16 cellular contexts compared by ENCODE assay signal in genomic region chr9:110115341-110115820, GRCh38.
DNase-seq lines count a peak whose midpoint lies in the region; ATAC-seq and TF ChIP-seq lines count a peak whose summit lies in the region.
"Had no signal": no experiment of that assay in that cellular context is flagged by ENCODE, and none has a peak within 500 bp of the region (broad histone marks: within the 10 kb centered on the region; RNA-seq: fewer than 3 reads in every experiment).

No MANE protein-coding gene starts in this region.

- no peaks in the 10 kb centered on the region for H3K27me3 Mint-ChIP-seq in activated T-cell treated with anti-CD3 and anti-CD28 coated beads, Interleukin-2, amount 50 U/mL, for 24 hours
- H3K27me3 Mint-ChIP-seq: effector memory CD8-positive, alpha-beta T cell had no signal

- H3K4me1 ChIP-seq in fibroblast of lung (ENCODE audit: control insufficient read depth, extremely low read depth, insufficient read depth, low read length) (peaks cover 23% of the 10 kb centered on the region), lung (ENCODE audit: control insufficient read depth in 2 of 2, insufficient read depth in 2 of 2, low read length in 2 of 2) (peaks cover 13 to 44% of the 10 kb centered on the region in 2 donors)

- peak overlapping the region; percentile 85 for H3K27ac ChIP-seq in fibroblast of lung (ENCODE audit: insufficient read depth, low read length)
- H3K27ac ChIP-seq in lung (ENCODE audit: low read depth in 1 of 2, low read length in 1 of 2) = peak overlapping the region; percentile 64 to 77

- H3K36me3 ChIP-seq in fibroblast of lung (ENCODE audit: control insufficient read depth, insufficient read depth, low read length) (no peaks in the 10 kb centered on the region), lung (ENCODE audit: control insufficient read depth in 2 of 2, insufficient read depth in 2 of 2, low read length in 2 of 2) (peaks cover 0 to 2% of the 10 kb centered on the region in 2 donors)

- no peak overlapping the region for H3K27ac Mint-ChIP-seq in activated T-cell treated with anti-CD3 and anti-CD28 coated beads, Interleukin-2, amount 50 U/mL, for 24 hours
- H3K27ac Mint-ChIP-seq: effector memory CD8-positive, alpha-beta T cell had no signal

- peaks cover 88% of the 10 kb centered on the region for H3K79me2 ChIP-seq in fibroblast of lung (ENCODE audit: control insufficient read depth, insufficient read depth, low read length)

- H3K4me3 ChIP-seq in fibroblast of lung (replicated peaks in 1 of 4; ENCODE audit: control extremely low read depth in 1 of 4, insufficient read depth in 1 of 4, low read depth in 3 of 4, low read length in 4 of 4) (no peak overlapping the region), lung (no peak overlapping the region)

- no peaks in the 10 kb centered on the region for H3K9me3 Mint-ChIP-seq in activated T-cell treated with anti-CD3 and anti-CD28 coated beads, Interleukin-2, amount 50 U/mL, for 24 hours
- H3K9me3 Mint-ChIP-seq: effector memory CD8-positive, alpha-beta T cell had no signal

- H3K27me3 ChIP-seq in fibroblast of lung (ENCODE audit: control insufficient read depth, insufficient read depth, low read length) (no peaks in the 10 kb centered on the region), lung (ENCODE audit: control insufficient read depth, insufficient read depth) (no peaks in the 10 kb centered on the region)

- peak overlapping the region; percentile 61 for H3K4me2 ChIP-seq in fibroblast of lung (ENCODE audit: extremely low read depth, insufficient read depth, low read length)

- TF ChIP-seq CTCF in fibroblast of lung (conservative IDR thresholded peaks at IDR 0.05 in 1 of 2, IDR thresholded peaks at IDR 0.05 in 1 of 2; ENCODE audit: low read depth in 1 of 2, low read length in 2 of 2) (peak in 1 of 2 donors; percentile 0), lung (IDR thresholded peaks at IDR 0.05; ENCODE audit: control extremely low read depth, extremely low read depth) (no peak)

- H3K4me1 Mint-ChIP-seq in activated T-cell treated with anti-CD3 and anti-CD28 coated beads, Interleukin-2, amount 50 U/mL, for 24 hours (ENCODE audit: low read depth) = no peaks in the 10 kb centered on the region

- peak overlapping the region; percentile 17 for H3K9ac ChIP-seq in fibroblast of lung (ENCODE audit: insufficient read depth, low read length)

- no peak overlapping the region for H2AFZ ChIP-seq in fibroblast of lung (ENCODE audit: low read length)

- WGBS in lung, 2 donors = 55 to 59% methylated on average over 7 of the region's 7 CpGs

- no peak for ATAC-seq in lung (ENCODE audit: insufficient read depth, low FRiP score)
- ATAC-seq in HG03521 (IDR thresholded peaks at IDR 0.05; ENCODE audit: unreplicated experiment) = no peak
- ATAC-seq: activated CD4-positive, CD25-positive, alpha-beta regulatory T cell treated with anti-CD3 and anti-CD28 coated beads, Interleukin-2, amount 50 U/mL, for 24 hours; effector memory CD8-positive, alpha-beta T cell; PC-3 had no signal

- DNase-seq in NCI-H82 treated with DMSO at 0.1 percent for 48 hours (lab: John Stamatoyannopoulos, UW; ENCODE audit: unreplicated experiment) (peak; percentile 18), fibroblast of lung (ENCODE audit: low read depth in 2 of 2) (peak; percentile 62 to 86), lung (ENCODE audit: low spot score) (no peak), superior temporal gyrus (ENCODE audit: extremely low spot score) (peak; percentile 37), H4 (ENCODE audit: low spot score) (no peak), hepatic stellate cell (ENCODE audit: low spot score) (no peak)
- no peak for DNase-seq in activated T-cell treated with anti-CD3 and anti-CD28 coated beads, Interleukin-2, amount 50 U/mL, for 24 hours
- DNase-seq: activated naive CD4-positive, alpha-beta T cell; DMS153; effector memory CD8-positive, alpha-beta T cell; NCI-H146; stimulated activated CD4-positive, alpha-beta T cell treated with anti-CD3 and anti-CD28 coated beads, Interleukin-12 subunit alpha, Interleukin-12 subunit beta, amount 100 ng/mL, for 4 hours; stimulated activated naive CD4-positive, alpha-beta T cell had no signal

- H3K9me3 ChIP-seq in fibroblast of lung (ENCODE audit: control insufficient read depth, insufficient read depth, low read depth, low read length) (no peaks in the 10 kb centered on the region), lung (ENCODE audit: control insufficient read depth in 2 of 2, insufficient read depth in 1 of 2, low read length in 1 of 2) (no peaks in the 10 kb centered on the region)

- no peaks in the 10 kb centered on the region for H4K20me1 ChIP-seq in fibroblast of lung (ENCODE audit: control insufficient read depth, extremely low read depth, insufficient read depth, low read length)

- no peaks in the 10 kb centered on the region for H3K36me3 Mint-ChIP-seq in activated T-cell treated with anti-CD3 and anti-CD28 coated beads, Interleukin-2, amount 50 U/mL, for 24 hours (ENCODE audit: low read depth)

- H3K4me3 Mint-ChIP-seq in activated T-cell treated with anti-CD3 and anti-CD28 coated beads, Interleukin-2, amount 50 U/mL, for 24 hours = no peak overlapping the region
- H3K4me3 Mint-ChIP-seq: effector memory CD8-positive, alpha-beta T cell had no signal

Comparison
In these comparisons a context has a peak if more than half of its experiments do, and no peak if none do; other contexts are left out.
1. DNase-seq: peak in NCI-H82 treated with DMSO at 0.1 percent for 48 hours (single experiment), fibroblast of lung (2 of 2) and superior temporal gyrus (single experiment); none in lung (single experiment), H4 (single experiment), hepatic stellate cell (single experiment) and activated T-cell treated with anti-CD3 and anti-CD28 coated beads, Interleukin-2, amount 50 U/mL, for 24 hours (single experiment).